Comparison of ENCODE assay signal across 8 cellular contexts in the genomic region with DNA sequence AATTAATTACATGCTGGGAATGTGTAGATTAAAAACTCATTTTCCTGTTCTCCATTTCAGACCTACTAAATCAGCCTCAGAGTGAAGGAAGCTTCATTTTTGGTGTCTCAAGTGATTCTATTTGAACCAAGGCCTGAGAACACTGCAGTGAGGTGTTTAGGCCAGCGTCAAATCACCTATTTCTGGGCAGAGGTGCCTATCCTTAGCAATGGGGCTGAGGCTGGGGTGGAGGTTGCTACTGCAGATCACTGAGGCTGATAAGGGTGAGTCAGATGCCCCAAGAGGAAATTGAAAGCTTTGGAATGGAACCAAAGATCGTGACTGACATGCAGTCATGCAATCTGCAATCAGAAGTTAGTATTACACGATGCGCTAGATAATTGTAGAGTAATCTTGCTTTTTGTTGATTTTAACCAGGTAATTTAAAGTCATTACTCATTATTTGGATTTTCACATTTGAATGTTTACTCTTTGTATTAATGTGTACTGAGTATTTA. TPM values are rescaled to one million over a fixed set of nuclear protein-coding genes. Genes with fewer than 3 reads are reported as not detected.
A peak's percentile ranks its signal among the peaks of the same experiment; 100 is the strongest.
DNase-seq lines count a peak whose midpoint lies in the region; ATAC-seq lines count a peak whose summit lies in the region.

No MANE protein-coding gene starts in this region.

- intact Hi-C loops in left ventricle myocardium superior (cut with micrococcal nuclease) (loop anchor here (2.0 kb wide), 1 partner anchor 67 kb away; no protein-coding TSS in a partner anchor), head of caudate nucleus (cut with DNase I) (loop anchor here (10.0 kb wide), 1 partner anchor 65 kb away; no protein-coding TSS in a partner anchor)

- H3K36me3 ChIP-seq in SJCRH30 = no peaks in the 10 kb centered on the region

- H3K4me3 ChIP-seq in SJCRH30 = no peak overlapping the region

- ATAC-seq in left ventricle myocardium superior (peak; percentile 9), GM19351 (IDR thresholded peaks at IDR 0.05; ENCODE audit: unreplicated experiment) (no peak)

- no peak overlapping the region; the same call in 1 of the 2 replicates for H3K27ac ChIP-seq in SJCRH30

- peaks cover 12% of the 10 kb centered on the region for H3K4me1 ChIP-seq in SJCRH30

- H3K27me3 ChIP-seq in SJCRH30 = no peaks in the 10 kb centered on the region

- H3K9me3 ChIP-seq in SJCRH30 (replicated peaks) = no peaks in the 10 kb centered on the region

- DNase-seq in NCI-H345 (lab: John Stamatoyannopoulos, UW) (peak; percentile 39), NCI-H345 treated with DMSO at 0.1 percent for 48 hours (lab: John Stamatoyannopoulos, UW; ENCODE audit: unreplicated experiment) (no peak), SJCRH30 (peak; percentile 20 to 31), left ventricle myocardium superior (no peak), head of caudate nucleus (no peak)
- DNase-seq in activated naive CD4-positive, alpha-beta T cell treated with Interleukin-2 at 50 U/mL for 16 hours = peak; percentile 71
- peak; percentile 45 for DNase-seq in stimulated activated CD4-positive, alpha-beta T cell treated with anti-CD3 and anti-CD28 coated beads, Interleukin-4, amount 100 ng/mL, for 1 hour

RNA-seq across cellular contexts. Expression of a gene that starts 4.4 kb away (rescaled TPM):
- 70.0 and 72.8 TPM in 2 replicates for total RNA-seq in SJCRH30 (2014; rRNA removed; shearing (Covaris generic))
- total RNA-seq in left ventricle myocardium superior = 88.0 TPM

Comparison
In these comparisons a context has a peak if more than half of its experiments do, and no peak if none do; other contexts are left out.
1. DNase-seq: peak in NCI-H345 (single experiment), SJCRH30 (2 of 2), activated naive CD4-positive, alpha-beta T cell treated with Interleukin-2 at 50 U/mL for 16 hours (single experiment) and stimulated activated CD4-positive, alpha-beta T cell treated with anti-CD3 and anti-CD28 coated beads, Interleukin-4, amount 100 ng/mL, for 1 hour (single experiment); none in NCI-H345 treated with DMSO at 0.1 percent for 48 hours (single experiment), left ventricle myocardium superior (single experiment) and head of caudate nucleus (0 of 42).